In the genomic region with DNA sequence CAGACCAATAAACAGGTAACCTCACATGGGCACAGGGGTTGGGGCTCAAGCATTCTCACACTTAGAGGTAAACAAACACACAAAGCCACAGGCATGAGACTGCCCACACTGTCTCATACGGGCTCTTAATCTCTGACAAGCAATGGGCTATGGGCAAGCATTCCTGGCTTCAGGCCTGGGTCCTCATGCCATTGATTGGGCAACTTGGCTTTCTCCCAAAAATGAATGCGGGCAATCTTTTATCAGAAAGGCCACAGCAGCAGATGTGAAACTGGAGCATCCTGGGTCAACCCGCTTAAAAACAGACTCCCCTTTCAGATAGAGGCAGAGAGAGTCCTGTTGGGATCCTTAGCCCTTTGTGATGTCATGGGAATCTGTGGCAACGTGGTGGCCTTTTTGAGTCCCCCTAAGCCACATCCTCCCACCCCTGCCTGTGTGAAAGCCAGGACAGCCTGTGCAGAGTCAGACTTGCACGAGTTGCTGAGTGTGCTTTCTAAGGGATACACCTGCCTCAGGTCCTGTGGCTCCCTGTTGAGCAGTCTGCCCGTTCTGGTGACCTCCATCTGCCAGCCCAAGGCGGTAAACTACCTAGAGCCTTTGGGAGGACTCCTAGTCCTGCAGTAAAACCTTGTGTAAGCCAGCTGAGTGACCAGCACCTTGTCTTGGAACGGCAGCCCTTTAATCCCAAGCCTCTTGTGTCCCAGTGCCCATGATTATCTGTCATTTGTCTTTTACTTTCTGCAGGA, we compare ENCODE assay signal across 11 cellular contexts.
DNase-seq lines count a peak whose midpoint lies in the region; ATAC-seq and TF ChIP-seq lines count a peak whose summit lies in the region.
"Had no signal": no experiment of that assay in that cellular context is flagged by ENCODE, and none has a peak within 500 bp of the region (broad histone marks: within the 10 kb centered on the region; RNA-seq: fewer than 3 reads in every experiment).

No MANE protein-coding gene starts in this region.

- H2AFZ ChIP-seq in neuronal stem cell (ENCODE audit: low read length) (no peak overlapping the region), GM23338 (no peak overlapping the region)

- H3K4me3 Mint-ChIP-seq in Calu3 (ENCODE audit: low read depth, unreplicated experiment) (no peak overlapping the region), GM23338 (no peak overlapping the region)
- H3K4me3 Mint-ChIP-seq in naive thymus-derived CD4-positive, alpha-beta T cell = peak overlapping the region in 4 of 10 donors; percentile 4 to 39 (median 20)

- H3K4me1 ChIP-seq in naive thymus-derived CD4-positive, alpha-beta T cell (ENCODE audit: control insufficient read depth in 2 of 2, insufficient read depth in 2 of 2, low read length in 2 of 2) = peaks cover 24 to 37% of the 10 kb centered on the region in 2 donors
- H3K4me1 ChIP-seq in neuronal stem cell (ENCODE audit: control insufficient read depth in 2 of 2, insufficient read depth in 1 of 2, low read depth in 1 of 2, low read length in 2 of 2) (no peaks in the 10 kb centered on the region), GM23338 (ENCODE audit: insufficient read depth) (no peaks in the 10 kb centered on the region)
- H3K4me1 ChIP-seq: breast epithelium had no signal

- H3K79me1 ChIP-seq in neuronal stem cell (ENCODE audit: low read depth, low read length) = peaks cover 3% of the 10 kb centered on the region

- no peaks in the 10 kb centered on the region for H3K9me3 ChIP-seq in naive thymus-derived CD4-positive, alpha-beta T cell (ENCODE audit: control insufficient read depth in 2 of 3, low read length in 3 of 3)
- H3K9me3 ChIP-seq in neuronal stem cell (replicated peaks in 1 of 2; ENCODE audit: control insufficient read depth in 2 of 2, insufficient read depth in 1 of 2, low read depth in 1 of 2, low read length in 2 of 2) = no peaks in the 10 kb centered on the region
- H3K9me3 ChIP-seq: breast epithelium had no signal

- no peak overlapping the region for H4K8ac ChIP-seq in neuronal stem cell (ENCODE audit: low read depth, low read length)

- H3K36me3 Mint-ChIP-seq in Calu3 (ENCODE audit: insufficient read depth, unreplicated experiment) (no peaks in the 10 kb centered on the region), GM23338 (ENCODE audit: low read depth) (peaks cover 32% of the 10 kb centered on the region; the same call in 2 of the 3 replicates)
- H3K36me3 Mint-ChIP-seq in naive thymus-derived CD4-positive, alpha-beta T cell = peaks cover 0 to 3% (median 0%) of the 10 kb centered on the region in 5 donors

- H3K27me3 Mint-ChIP-seq in Calu3 (ENCODE audit: unreplicated experiment) = no peaks in the 10 kb centered on the region
- no peaks in the 10 kb centered on the region for H3K27me3 Mint-ChIP-seq in naive thymus-derived CD4-positive, alpha-beta T cell
- H3K27me3 Mint-ChIP-seq in GM23338 (ENCODE audit: insufficient read depth, low read depth, poor library complexity) = peaks cover 7% of the 10 kb centered on the region

- peaks cover 0 to 2% (median 0%) of the 10 kb centered on the region in 3 experiments for H3K36me3 ChIP-seq in naive thymus-derived CD4-positive, alpha-beta T cell (ENCODE audit: control insufficient read depth in 2 of 3, insufficient read depth in 3 of 3, low read length in 3 of 3)
- H3K36me3 ChIP-seq in neuronal stem cell (replicated peaks in 1 of 2; ENCODE audit: control insufficient read depth in 2 of 2, insufficient read depth in 2 of 2, low read length in 2 of 2) = peaks cover 0 to 10% of the 10 kb centered on the region in 2 donors
- H3K36me3 ChIP-seq in GM23338 (ENCODE audit: insufficient read depth) = no peaks in the 10 kb centered on the region
- H3K36me3 ChIP-seq: breast epithelium had no signal

- POLR2A ChIA-PET in naive thymus-derived CD4-positive, alpha-beta T cell (lab: Charles Lee) = no interaction called here

- no peak overlapping the region for H3K14ac ChIP-seq in neuronal stem cell (ENCODE audit: low read length)

- ATAC-seq in naive thymus-derived CD4-positive, alpha-beta T cell = no peak
- ATAC-seq in HG02571 (IDR thresholded peaks at IDR 0.05; ENCODE audit: unreplicated experiment) (no peak), GM21447 (IDR thresholded peaks at IDR 0.05; ENCODE audit: unreplicated experiment) (no peak), GM23338 (no peak)

- no peaks in the 10 kb centered on the region for H3K9me2 ChIP-seq in GM23338 (ENCODE audit: insufficient read depth)

- H3K4me1 Mint-ChIP-seq in Calu3 (ENCODE audit: low read depth, unreplicated experiment) = no peaks in the 10 kb centered on the region
- peaks cover 39 to 70% (median 66%) of the 10 kb centered on the region in 7 donors for H3K4me1 Mint-ChIP-seq in naive thymus-derived CD4-positive, alpha-beta T cell
- H3K4me1 Mint-ChIP-seq in GM23338 = peaks cover 27% of the 10 kb centered on the region

- H3K27ac Mint-ChIP-seq in Calu3 (ENCODE audit: unreplicated experiment) = no peak overlapping the region
- peak overlapping the region; percentile 51 to 97 (median 88) for H3K27ac Mint-ChIP-seq in naive thymus-derived CD4-positive, alpha-beta T cell
- no peak overlapping the region; the same call in 1 of the 2 replicates for H3K27ac Mint-ChIP-seq in GM23338

- H3F3A ChIP-seq in GM23338 (replicated peaks; ENCODE audit: low read depth) = no peaks in the 10 kb centered on the region

- no CpG with 5 or more reads among the region's 8 CpGs for WGBS in neuronal stem cell (ENCODE audit: extremely low coverage in 2 of 2, insufficient read length in 2 of 2, insufficient replicate concordance in 1 of 2), 2 donors

- H3K4ac ChIP-seq in neuronal stem cell (ENCODE audit: low read length) = no peak overlapping the region

- no peak overlapping the region for H2BK5ac ChIP-seq in neuronal stem cell (ENCODE audit: low read length)

- H2AK5ac ChIP-seq in neuronal stem cell (ENCODE audit: low read depth, low read length) = no peak overlapping the region

- CTCF ChIA-PET in Calu3 (lab: Charles Lee) = no interaction called here
- CTCF ChIA-PET in naive thymus-derived CD4-positive, alpha-beta T cell (lab: Charles Lee) = interaction anchor here (0.6 kb wide), 1 partner anchor 12 kb away, joined by 6 read pairs; no protein-coding TSS in a partner anchor

- H2BK120ac ChIP-seq in neuronal stem cell (ENCODE audit: low read depth, low read length) = no peak overlapping the region

- no peaks in the 10 kb centered on the region for H4K20me1 ChIP-seq in GM23338 (replicated peaks; ENCODE audit: insufficient read depth)

- BruUV-seq in Calu3 (replicated peaks; lab: Mats Ljungman, UMichigan) = no TSS peak

- no peak overlapping the region for H3K18ac ChIP-seq in neuronal stem cell (ENCODE audit: low read length)

- no peaks in the 10 kb centered on the region for H3K79me2 ChIP-seq in GM23338 (replicated peaks; ENCODE audit: insufficient read depth)

- H3K4me3 ChIP-seq in cardiac fibroblast (replicated peaks in 1 of 2; ENCODE audit: low read depth in 2 of 2, low read length in 2 of 2) = no peak overlapping the region
- no peak overlapping the region for H3K4me3 ChIP-seq in naive thymus-derived CD4-positive, alpha-beta T cell (ENCODE audit: low read length)
- H3K4me3 ChIP-seq in neuronal stem cell (ENCODE audit: low read length in 2 of 2) = no peak overlapping the region
- no peak overlapping the region for H3K4me3 ChIP-seq in GM23338

- intact Hi-C loops in Calu3 (cut with micrococcal nuclease; ENCODE audit: unreplicated experiment) = no loop called here
- intact Hi-C loops in naive thymus-derived CD4-positive, alpha-beta T cell (cut with micrococcal nuclease) = loop anchor here in 1 of 2 donors (2.0 kb wide), 1 partner anchor 657 kb away; no protein-coding TSS in a partner anchor

- H2BK15ac ChIP-seq in neuronal stem cell (ENCODE audit: low read length) = no peak overlapping the region

- H3K4me2 ChIP-seq in neuronal stem cell (ENCODE audit: insufficient read depth, low read length, poor library complexity, severe bottlenecking) (no peak overlapping the region), GM23338 (no peak overlapping the region)

- H2BK12ac ChIP-seq in neuronal stem cell (ENCODE audit: low read length) = no peak overlapping the region

- no peak overlapping the region for H3K9ac ChIP-seq in neuronal stem cell (ENCODE audit: low read depth, low read length, poor library complexity)

- H3K27me3 ChIP-seq in naive thymus-derived CD4-positive, alpha-beta T cell (ENCODE audit: control insufficient read depth in 2 of 2, insufficient read depth in 2 of 2, low read length in 2 of 2) = no peaks in the 10 kb centered on the region
- H3K27me3 ChIP-seq in neuronal stem cell (ENCODE audit: control insufficient read depth in 3 of 3, insufficient read depth in 3 of 3, low read depth in 1 of 3, low read length in 3 of 3) (peaks cover 0 to 4% (median 0%) of the 10 kb centered on the region in 3 experiments), GM23338 (ENCODE audit: insufficient read depth) (no peaks in the 10 kb centered on the region)

- H3K23ac ChIP-seq in neuronal stem cell (ENCODE audit: low read depth, low read length, poor library complexity) = no peak overlapping the region

- DNase-seq in Calu3 = peak; percentile 6
- DNase-seq in NCI-H1092 treated with DMSO at 0.1 percent for 48 hours (lab: John Stamatoyannopoulos, UW) = peak; percentile 33
- DNase-seq in cardiac fibroblast (ENCODE audit: low read depth in 2 of 2) = peak; percentile 7 to 65
- no peak for DNase-seq in naive thymus-derived CD4-positive, alpha-beta T cell
- DNase-seq in neuronal stem cell (ENCODE audit: low spot score) = no peak
- no peak for DNase-seq in GM23338 (ENCODE audit: low spot score)
- DNase-seq: NCI-H2227 treated with DMSO at 0.1 percent for 48 hours, T1000 had no signal

- H3K9me3 Mint-ChIP-seq in Calu3 (ENCODE audit: low read depth, unreplicated experiment) (no peaks in the 10 kb centered on the region), GM23338 (no peaks in the 10 kb centered on the region; the same call in 2 of the 3 replicates)
- no peaks in the 10 kb centered on the region for H3K9me3 Mint-ChIP-seq in naive thymus-derived CD4-positive, alpha-beta T cell

- TF ChIP-seq CTCF in Calu3 (IDR thresholded peaks at IDR 0.05; ENCODE audit: unreplicated experiment) (no peak), cardiac fibroblast (IDR thresholded peaks at IDR 0.05; ENCODE audit: low read depth, low read length) (no peak), GM23338 (conservative IDR thresholded peaks at IDR 0.05; ENCODE audit: low read depth in 2 of 2) (no peak)

- no peak overlapping the region for H4K91ac ChIP-seq in neuronal stem cell (ENCODE audit: low read depth, low read length, poor library complexity)

- peak overlapping the region; percentile 64 for H3K27ac ChIP-seq in naive thymus-derived CD4-positive, alpha-beta T cell (ENCODE audit: low read depth, low read length)
- H3K27ac ChIP-seq in neuronal stem cell (replicated peaks; ENCODE audit: low read length) (no peak overlapping the region), GM23338 (ENCODE audit: low read depth) (no peak overlapping the region)
- H3K27ac ChIP-seq: breast epithelium had no signal

TF ChIP-seq in GM23338, 12 proteins besides CTCF, POLR2A, EP300 and RAD21 (continues in another document):
- TF ChIP-seq STAT1 (IDR thresholded peaks at IDR 0.05; ENCODE audit: unreplicated experiment) (no peak), CREB1 (CRISPR knock-in tag; IDR thresholded peaks at IDR 0.05; ENCODE audit: low read depth) (no peak), EZH2phosphoT487 (IDR thresholded peaks at IDR 0.05; ENCODE audit: unreplicated experiment) (no peak), NANOG (IDR thresholded peaks at IDR 0.05; ENCODE audit: borderline replicate concordance) (no peak), ZNF114 (CRISPR knock-in tag; IDR thresholded peaks at IDR 0.05) (no peak)

Comparison
In these comparisons a context has a peak if more than half of its experiments do, and no peak if none do; other contexts are left out.
1. DNase-seq: peak in Calu3 (single experiment), NCI-H1092 treated with DMSO at 0.1 percent for 48 hours (single experiment) and cardiac fibroblast (2 of 2); none in naive thymus-derived CD4-positive, alpha-beta T cell (0 of 9), neuronal stem cell (single experiment) and GM23338 (single experiment).
2. H3K27ac Mint-ChIP-seq: peak in naive thymus-derived CD4-positive, alpha-beta T cell (9 of 9); none in Calu3 (single experiment) and GM23338 (single experiment).